Comparison of ENCODE assay signal across 8 cellular contexts in genomic region chr3:128875556-128876120, GRCh38. TPM values are rescaled to one million over a fixed set of nuclear protein-coding genes. Genes with fewer than 3 reads are reported as not detected.
DNase-seq lines count a peak whose midpoint lies in the region; ATAC-seq and TF ChIP-seq lines count a peak whose summit lies in the region.

No MANE protein-coding gene starts in this region.

- intact Hi-C loops in activated naive CD4-positive, alpha-beta T cell treated with anti-CD3 and anti-CD28 coated beads for 36 hours (cut with micrococcal nuclease), result loop anchor here (1.0 to 5.0 kb wide), 5 partner anchors 48 to 369 kb away; partner anchors contain the start of gene EFCC1

- DNase-seq in AG08396 (ENCODE audit: low spot score) (peak; percentile 37), RWPE2 (ENCODE audit: low spot score) (no peak), iPS-NIHi7 (ENCODE audit: extremely low spot score) (peak; percentile 77)
- peak; percentile 86 for DNase-seq in activated naive CD4-positive, alpha-beta T cell treated with anti-CD3 and anti-CD28 coated beads for 36 hours
- DNase-seq in stimulated activated CD8-positive, alpha-beta memory T cell treated with anti-CD3 and anti-CD28 coated beads, Interleukin-12 subunit alpha, Interleukin-12 subunit beta, amount 100 ng/mL, for 24 hours (ENCODE audit: extremely low read depth), result peak; percentile 24

- ATAC-seq in GM18868 (IDR thresholded peaks at IDR 0.05; ENCODE audit: unreplicated experiment), result peak; percentile 41
- no peak for ATAC-seq in RWPE2 (ENCODE audit: low read depth)
- ATAC-seq in HG03097 (IDR thresholded peaks at IDR 0.05; ENCODE audit: low FRiP score, unreplicated experiment), result no peak
- ATAC-seq in GM19023 (IDR thresholded peaks at IDR 0.05; ENCODE audit: unreplicated experiment), result no peak

- 0 out of 2 replicates have a peak, but pooled peaks cover under 1% of the 10 kb centered on the region for H3K36me3 ChIP-seq in RWPE2 (ENCODE audit: low read depth)

- H3K9me3 Mint-ChIP-seq in activated naive CD4-positive, alpha-beta T cell treated with anti-CD3 and anti-CD28 coated beads for 36 hours, result no peaks in the 10 kb centered on the region

- H3K27ac ChIP-seq in RWPE2 (ENCODE audit: poor library complexity, severe bottlenecking), result no peak overlapping the region

- H3K27me3 Mint-ChIP-seq in activated naive CD4-positive, alpha-beta T cell treated with anti-CD3 and anti-CD28 coated beads for 36 hours (ENCODE audit: low read depth), result no peaks in the 10 kb centered on the region

- no peak overlapping the region for H3K27ac Mint-ChIP-seq in activated naive CD4-positive, alpha-beta T cell treated with anti-CD3 and anti-CD28 coated beads for 36 hours

- CTCF ChIA-PET in activated naive CD4-positive, alpha-beta T cell treated with anti-CD3 and anti-CD28 coated beads for 36 hours (lab: Charles Lee), result interaction anchor here (0.7 to 4.6 kb wide), 24 partner anchors 9 to 441 kb away, joined by 3 to 25 read pairs (median 3); a partner anchor contains a TSS

- H3K4me3 ChIP-seq in RWPE2 (ENCODE audit: severe bottlenecking), result no peak overlapping the region

- H3K27me3 ChIP-seq in RWPE2 (ENCODE audit: insufficient read depth, poor library complexity, severe bottlenecking), result no peaks in the 10 kb centered on the region

- peaks cover 4% of the 10 kb centered on the region for H3K4me1 ChIP-seq in RWPE2 (ENCODE audit: insufficient read depth, poor library complexity, severe bottlenecking)

- peaks cover 6% of the 10 kb centered on the region for H3K36me3 Mint-ChIP-seq in activated naive CD4-positive, alpha-beta T cell treated with anti-CD3 and anti-CD28 coated beads for 36 hours (ENCODE audit: low read depth)

- H3K9me3 ChIP-seq in RWPE2 (ENCODE audit: severe bottlenecking), result no peaks in the 10 kb centered on the region

- peak; percentile 24 for TF ChIP-seq CTCF in RWPE2 (IDR thresholded peaks at IDR 0.05; ENCODE audit: poor library complexity, severe bottlenecking)

- H3K4me1 Mint-ChIP-seq in activated naive CD4-positive, alpha-beta T cell treated with anti-CD3 and anti-CD28 coated beads for 36 hours (ENCODE audit: low read depth), result peaks cover 36% of the 10 kb centered on the region

- no peak overlapping the region for H3K4me3 Mint-ChIP-seq in activated naive CD4-positive, alpha-beta T cell treated with anti-CD3 and anti-CD28 coated beads for 36 hours

RNA-seq across cellular contexts. Expression of gene ACAD9, which starts 3.8 kb away (rescaled TPM):
- total RNA-seq in activated naive CD4-positive, alpha-beta T cell treated with anti-CD3 and anti-CD28 coated beads for 36 hours, result 10 to 100 TPM; 37.0 to 40.6 TPM
